Comparison of ENCODE assay signal across 12 cellular contexts in the genomic region with DNA sequence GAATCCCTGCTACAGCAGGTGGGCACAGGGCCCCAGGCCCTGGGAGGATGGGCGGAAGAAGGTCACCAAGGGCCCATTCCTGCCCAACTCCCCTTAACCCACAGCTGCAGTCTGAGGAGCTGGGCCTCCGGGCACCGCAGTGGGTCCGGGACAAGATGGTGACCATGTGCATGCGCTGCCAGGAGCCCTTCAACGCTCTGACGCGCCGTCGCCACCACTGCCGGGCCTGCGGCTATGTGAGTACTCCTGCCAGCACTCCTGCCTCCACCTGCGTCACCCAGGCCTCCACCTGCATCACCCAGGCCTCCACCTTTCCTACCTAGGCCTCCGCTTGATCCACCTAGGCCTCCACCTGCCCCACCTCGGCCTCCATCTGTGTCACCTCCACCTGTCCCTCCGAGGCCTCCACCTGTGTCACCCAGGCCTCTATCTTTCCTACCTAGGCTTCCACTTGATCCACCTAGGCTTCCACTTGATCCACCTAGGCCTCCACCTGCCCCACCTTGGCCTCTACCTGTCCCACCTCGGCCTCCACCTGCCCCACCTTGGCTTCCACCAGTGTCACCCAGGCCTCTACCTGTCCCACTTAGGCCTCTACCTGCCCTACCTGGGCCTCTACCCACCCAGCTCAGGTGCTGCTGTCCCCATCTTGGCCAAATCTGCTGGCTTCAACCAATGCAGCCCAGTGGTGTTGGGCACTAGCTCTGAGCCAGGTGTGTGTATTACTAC. TPM values are rescaled to one million over a fixed set of nuclear protein-coding genes. Genes with fewer than 3 reads are reported as not detected.
DNase-seq lines count a peak whose midpoint lies in the region; ATAC-seq and TF ChIP-seq lines count a peak whose summit lies in the region.
"Had no signal": no experiment of that assay in that cellular context is flagged by ENCODE, and none has a peak within 500 bp of the region (broad histone marks: within the 10 kb centered on the region; RNA-seq: fewer than 3 reads in every experiment).

No MANE protein-coding gene starts in this region.

- H3F3A ChIP-seq in GM23338 (replicated peaks; ENCODE audit: low read depth): 0 out of 2 replicates have a peak, but pooled peaks cover 5% of the 10 kb centered on the region

- H3K9me3 ChIP-seq in CD4-positive, alpha-beta T cell (ENCODE audit: control insufficient read depth, low read length): no peaks in the 10 kb centered on the region
- no peaks in the 10 kb centered on the region for H3K9me3 ChIP-seq in right lobe of liver
- H3K9me3 ChIP-seq: Peyer's patch, prostate gland had no signal

- DNase-seq in CD4-positive, alpha-beta T cell: no peak
- DNase-seq in GM23338 (ENCODE audit: low spot score) (no peak), right lobe of liver (no peak), retina (no peak), KBM-7 (no peak)
- DNase-seq in activated CD8-positive, alpha-beta T cell treated with anti-CD3 and anti-CD28 coated beads, Interleukin-2, amount 10 ng/mL, durations not matched to agents 7 days and 5 days: no peak
- DNase-seq: substantia nigra had no signal

- H3K27ac Mint-ChIP-seq in CD4-positive, alpha-beta T cell: peak overlapping the region; percentile 32
- no peak overlapping the region for H3K27ac Mint-ChIP-seq in GM23338
- H3K27ac Mint-ChIP-seq in activated CD8-positive, alpha-beta T cell treated with anti-CD3 and anti-CD28 coated beads, Interleukin-2, amount 10 ng/mL, durations not matched to agents 7 days and 5 days: peak overlapping the region; percentile 84

- no peaks in the 10 kb centered on the region for H3K36me3 Mint-ChIP-seq in CD4-positive, alpha-beta T cell (ENCODE audit: low read depth)
- no peaks in the 10 kb centered on the region for H3K36me3 Mint-ChIP-seq in GM23338 (ENCODE audit: low read depth)
- peaks cover 15% of the 10 kb centered on the region for H3K36me3 Mint-ChIP-seq in activated CD8-positive, alpha-beta T cell treated with anti-CD3 and anti-CD28 coated beads, Interleukin-2, amount 10 ng/mL, durations not matched to agents 7 days and 5 days (ENCODE audit: low read depth)

- no peak overlapping the region for H3K4me3 Mint-ChIP-seq in CD4-positive, alpha-beta T cell
- H3K4me3 Mint-ChIP-seq in GM23338: no peak overlapping the region
- no peak overlapping the region for H3K4me3 Mint-ChIP-seq in activated CD8-positive, alpha-beta T cell treated with anti-CD3 and anti-CD28 coated beads, Interleukin-2, amount 10 ng/mL, durations not matched to agents 7 days and 5 days

- no peaks in the 10 kb centered on the region for H3K9me2 ChIP-seq in GM23338 (ENCODE audit: insufficient read depth)

- WGBS in right lobe of liver (ENCODE audit: insufficient coverage, low coverage, low lambda C conversion rate, missing lambda C conversion rate): 89% methylated on average over 2 of the region's 17 CpGs

- no peaks in the 10 kb centered on the region for H3K27me3 Mint-ChIP-seq in CD4-positive, alpha-beta T cell
- peaks cover 16% of the 10 kb centered on the region for H3K27me3 Mint-ChIP-seq in GM23338 (ENCODE audit: insufficient read depth, low read depth, poor library complexity)
- H3K27me3 Mint-ChIP-seq in activated CD8-positive, alpha-beta T cell treated with anti-CD3 and anti-CD28 coated beads, Interleukin-2, amount 10 ng/mL, durations not matched to agents 7 days and 5 days (ENCODE audit: low read depth): no peaks in the 10 kb centered on the region

- no peak overlapping the region for H3K27ac ChIP-seq in CD4-positive, alpha-beta T cell (ENCODE audit: low read depth, low read length)
- H3K27ac ChIP-seq in GM23338 (ENCODE audit: low read depth): no peak overlapping the region
- H3K27ac ChIP-seq in right lobe of liver: peak overlapping the region in 2 of 3 donors; percentile 64 to 70
- H3K27ac ChIP-seq: brain microvascular endothelial cell, Peyer's patch, prostate gland had no signal

- no peaks in the 10 kb centered on the region for H3K36me3 ChIP-seq in GM23338 (ENCODE audit: insufficient read depth)
- H3K36me3 ChIP-seq in right lobe of liver: no peaks in the 10 kb centered on the region
- H3K36me3 ChIP-seq: brain microvascular endothelial cell, Peyer's patch, prostate gland had no signal

- no peaks in the 10 kb centered on the region for H4K20me1 ChIP-seq in GM23338 (replicated peaks; ENCODE audit: insufficient read depth)

- no peak for ATAC-seq in CD4-positive, alpha-beta T cell (ENCODE audit: poor library complexity)
- no peak for ATAC-seq in GM23338
- ATAC-seq in activated CD8-positive, alpha-beta T cell treated with anti-CD3 and anti-CD28 coated beads, Interleukin-2, amount 10 ng/mL, durations not matched to agents 7 days and 5 days: no peak
- no peak for ATAC-seq in right lobe of liver
- no peak for ATAC-seq in GM21723 (IDR thresholded peaks at IDR 0.05; ENCODE audit: unreplicated experiment)

- peak overlapping the region; percentile 90 for H2AFZ ChIP-seq in GM23338

- H3K4me1 ChIP-seq in GM23338 (ENCODE audit: insufficient read depth) (no peaks in the 10 kb centered on the region; the same call in 1 of the 2 replicates), right lobe of liver (peaks cover 0 to 48% (median 19%) of the 10 kb centered on the region in 4 donors)

- H3K4me2 ChIP-seq in GM23338: no peak overlapping the region

- H3K9me3 Mint-ChIP-seq in CD4-positive, alpha-beta T cell: no peaks in the 10 kb centered on the region
- H3K9me3 Mint-ChIP-seq in GM23338: no peaks in the 10 kb centered on the region
- no peaks in the 10 kb centered on the region for H3K9me3 Mint-ChIP-seq in activated CD8-positive, alpha-beta T cell treated with anti-CD3 and anti-CD28 coated beads, Interleukin-2, amount 10 ng/mL, durations not matched to agents 7 days and 5 days (ENCODE audit: insufficient read depth)

- peaks cover 49% of the 10 kb centered on the region for H3K4me1 Mint-ChIP-seq in CD4-positive, alpha-beta T cell (ENCODE audit: low read depth)
- H3K4me1 Mint-ChIP-seq in GM23338: peaks cover 28% of the 10 kb centered on the region
- H3K4me1 Mint-ChIP-seq in activated CD8-positive, alpha-beta T cell treated with anti-CD3 and anti-CD28 coated beads, Interleukin-2, amount 10 ng/mL, durations not matched to agents 7 days and 5 days (ENCODE audit: low read depth): peaks cover 92% of the 10 kb centered on the region

- H3K27me3 ChIP-seq in CD4-positive, alpha-beta T cell (ENCODE audit: control insufficient read depth, insufficient read depth, low read length): no peaks in the 10 kb centered on the region
- H3K27me3 ChIP-seq in GM23338 (ENCODE audit: insufficient read depth): no peaks in the 10 kb centered on the region
- no peaks in the 10 kb centered on the region for H3K27me3 ChIP-seq in right lobe of liver
- H3K27me3 ChIP-seq: brain microvascular endothelial cell, Peyer's patch had no signal

- no peak for TF ChIP-seq CTCF in CD4-positive, alpha-beta T cell (IDR thresholded peaks at IDR 0.05)
- TF ChIP-seq CTCF in GM23338 (conservative IDR thresholded peaks at IDR 0.05; ENCODE audit: low read depth in 2 of 2) (no peak), right lobe of liver (IDR thresholded peaks at IDR 0.05) (no peak)

- POLR2A ChIA-PET in CD4-positive, alpha-beta T cell (lab: Charles Lee): interaction anchor here (1.0 to 10.2 kb wide), 12 partner anchors 24 to 187 kb away, joined by 3 to 164 read pairs (median 6); partner anchors contain the start of genes C6orf89, MTCH1 and PIM1
- POLR2A ChIA-PET in activated CD8-positive, alpha-beta T cell treated with anti-CD3 and anti-CD28 coated beads, Interleukin-2, amount 10 ng/mL, durations not matched to agents 7 days and 5 days (lab: Charles Lee): interaction anchor here (0.6 to 15.0 kb wide), 8 partner anchors 12 to 200 kb away, joined by 3 to 330 read pairs (median 8); partner anchors contain the start of gene PIM1

- in situ Hi-C loops in KBM-7 (cut with MboI; ENCODE audit: low pct_unique_long_range_greater_than_20kb, low sequenced_read_pairs): no loop called here

- no peaks in the 10 kb centered on the region for H3K79me2 ChIP-seq in GM23338 (replicated peaks; ENCODE audit: insufficient read depth)

- intact Hi-C loops in CD4-positive, alpha-beta T cell (cut with DNase I, micrococcal nuclease): loop anchor here in 1 of 2 experiments (2.0 kb wide), 1 partner anchor 25 kb away; no protein-coding TSS in a partner anchor
- intact Hi-C loops in right lobe of liver (cut with DNase I): loop anchor here in 1 of 2 donors (10.0 kb wide), 1 partner anchor 183 kb away; no protein-coding TSS in a partner anchor

- CTCF ChIA-PET in CD4-positive, alpha-beta T cell (lab: Charles Lee): interaction anchor here (0.8 to 9.0 kb wide), 12 partner anchors 9 to 293 kb away, joined by 3 to 205 read pairs (median 5); partner anchors contain the start of genes MTCH1 and PIM1
- CTCF ChIA-PET in activated CD8-positive, alpha-beta T cell treated with anti-CD3 and anti-CD28 coated beads, Interleukin-2, amount 10 ng/mL, durations not matched to agents 7 days and 5 days (lab: Charles Lee): interaction anchor here (0.8 to 20.0 kb wide), 35 partner anchors 9 to 302 kb away, joined by 3 to 769 read pairs (median 4); partner anchors contain the start of genes C6orf89, PIM1, PPIL1 and TBC1D22B

- TF ChIP-seq POLR2A in right lobe of liver (IDR thresholded peaks at IDR 0.05): no peak

- H3K4me3 ChIP-seq in GM23338 (no peak overlapping the region), right lobe of liver (no peak overlapping the region)
- H3K4me3 ChIP-seq: Peyer's patch, prostate gland had no signal

TF ChIP-seq in GM23338, 12 proteins besides CTCF, POLR2A, EP300 and RAD21 (continues in another document):
- no peak for TF ChIP-seq EZH2 (IDR thresholded peaks at IDR 0.05; ENCODE audit: low read depth, unreplicated experiment)
- no peak for TF ChIP-seq NANOG (IDR thresholded peaks at IDR 0.05; ENCODE audit: borderline replicate concordance)
- TF ChIP-seq ZNF114 (CRISPR knock-in tag; IDR thresholded peaks at IDR 0.05): no peak

RNA-seq across cellular contexts. Expression of gene FGD2, which starts 16.8 kb away (rescaled TPM):
- total RNA-seq in CD4-positive, alpha-beta T cell: 1 to 10 TPM; 1.2 TPM
- total RNA-seq in GM23338 (2014; rRNA removed; shearing (Covaris generic)): 0.14 and 0.35 TPM in 2 replicates
- 0.13 and 0.16 TPM in 2 replicates for polyA plus RNA-seq in GM23338 (2016; fragmentation: Nextera tagmentation; extraction: Ambion mirVana)
- total RNA-seq in activated CD8-positive, alpha-beta T cell treated with anti-CD3 and anti-CD28 coated beads, Interleukin-2, amount 10 ng/mL, durations not matched to agents 7 days and 5 days: 10 to 100 TPM; 10.1 to 12.1 TPM
- total RNA-seq in right lobe of liver: 10 to 100 TPM in 2 of 6 experiments, 1 to 10 TPM in 4; 6.6 to 15.6 (median 9.6) TPM
- total RNA-seq: LHCN-M2 had no signal

RNA-seq across cellular contexts. Expression of gene MTCH1, which starts 36.3 kb away (rescaled TPM):
- total RNA-seq in CD4-positive, alpha-beta T cell: 100 to 1,000 TPM; 231 to 239 TPM
- total RNA-seq in GM23338 (2014; rRNA removed; shearing (Covaris generic)): 261 and 271 TPM in 2 replicates
- polyA plus RNA-seq in GM23338 (2016; fragmentation: Nextera tagmentation; extraction: Ambion mirVana): 108 and 109 TPM in 2 replicates
- total RNA-seq in activated CD8-positive, alpha-beta T cell treated with anti-CD3 and anti-CD28 coated beads, Interleukin-2, amount 10 ng/mL, durations not matched to agents 7 days and 5 days: 100 to 1,000 TPM; 117 to 122 TPM
- 10 to 100 TPM; 56.3 to 73.7 (median 63.3) TPM for total RNA-seq in right lobe of liver

Comparison
In these comparisons a context has a peak if more than half of its experiments do, and no peak if none do; other contexts are left out.
1. H3K27ac ChIP-seq: peak in right lobe of liver (2 of 3); none in CD4-positive, alpha-beta T cell (single experiment) and GM23338 (single experiment).